8 cellular contexts compared by ENCODE assay signal in genomic region chr5:111680737-111681413, GRCh38.
DNase-seq lines count a peak whose midpoint lies in the region; ATAC-seq and TF ChIP-seq lines count a peak whose summit lies in the region.

No MANE protein-coding gene starts in this region.

- peak; percentile 82 for DNase-seq in Calu3
- DNase-seq in NCI-H226: peak; percentile 95
- DNase-seq in epithelial cell of prostate (ENCODE audit: low read depth, low spot score): peak; percentile 72
- peak; percentile 51 to 78 (median 66) for DNase-seq in ovary
- DNase-seq in activated CD4-positive, alpha-beta T cell treated with anti-CD3 and anti-CD28 coated beads for 36 hours: no peak

- H3K4me1 ChIP-seq in ovary (ENCODE audit: insufficient read depth): peaks cover 8% of the 10 kb centered on the region

- 1 to 5% (median 2%) methylated on average over 6 of the region's 6 CpGs for WGBS in ovary, 3 donors

- POLR2A ChIA-PET in activated CD4-positive, alpha-beta T cell treated with anti-CD3 and anti-CD28 coated beads for 36 hours (lab: Charles Lee): no interaction called here

- peak overlapping the region; percentile 66 for H3K27ac ChIP-seq in epithelial cell of prostate
- peak overlapping the region in 1 of 2 donors; percentile 17 for H3K27ac ChIP-seq in ovary

- peak overlapping the region; percentile 91 for H3K27ac Mint-ChIP-seq in Calu3 (ENCODE audit: unreplicated experiment)
- no peak overlapping the region for H3K27ac Mint-ChIP-seq in activated CD4-positive, alpha-beta T cell treated with anti-CD3 and anti-CD28 coated beads for 36 hours

- CTCF ChIA-PET in Calu3 (lab: Charles Lee): interaction anchor here (0.9 kb wide), 1 partner anchor 13 kb away, joined by 5 read pairs; no protein-coding TSS in a partner anchor
- CTCF ChIA-PET in activated CD4-positive, alpha-beta T cell treated with anti-CD3 and anti-CD28 coated beads for 36 hours (lab: Charles Lee): no interaction called here

- H3K36me3 ChIP-seq in ovary: no peaks in the 10 kb centered on the region

- peaks cover 6% of the 10 kb centered on the region for H3K36me3 Mint-ChIP-seq in Calu3 (ENCODE audit: insufficient read depth, unreplicated experiment)
- no peaks in the 10 kb centered on the region for H3K36me3 Mint-ChIP-seq in activated CD4-positive, alpha-beta T cell treated with anti-CD3 and anti-CD28 coated beads for 36 hours (ENCODE audit: low read depth)

- no TSS peak for BruUV-seq in Calu3 (replicated peaks; lab: Mats Ljungman, UMichigan)

- no peaks in the 10 kb centered on the region for H3K9me3 Mint-ChIP-seq in Calu3 (ENCODE audit: low read depth, unreplicated experiment)
- H3K9me3 Mint-ChIP-seq in activated CD4-positive, alpha-beta T cell treated with anti-CD3 and anti-CD28 coated beads for 36 hours (ENCODE audit: low read depth): no peaks in the 10 kb centered on the region

- peak overlapping the region; percentile 22 for H3K4me3 Mint-ChIP-seq in Calu3 (ENCODE audit: low read depth, unreplicated experiment)
- no peak overlapping the region for H3K4me3 Mint-ChIP-seq in activated CD4-positive, alpha-beta T cell treated with anti-CD3 and anti-CD28 coated beads for 36 hours

- TF ChIP-seq EP300 in ovary (IDR thresholded peaks at IDR 0.05): no peak

- intact Hi-C loops in Calu3 (cut with micrococcal nuclease; ENCODE audit: unreplicated experiment) (loop anchor here (5.0 to 10.0 kb wide), 3 partner anchors 94 to 154 kb away; no protein-coding TSS in a partner anchor), ovary (cut with DNase I) (no loop called here)
- intact Hi-C loops in activated CD4-positive, alpha-beta T cell treated with anti-CD3 and anti-CD28 coated beads for 36 hours (cut with DNase I, micrococcal nuclease): no loop called here

- no peaks in the 10 kb centered on the region for H3K9me3 ChIP-seq in ovary

- H3K4me3 ChIP-seq in ovary: no peak overlapping the region

- TF ChIP-seq POLR2A in ovary (IDR thresholded peaks at IDR 0.05): no peak

- TF ChIP-seq CTCF in Calu3 (IDR thresholded peaks at IDR 0.05; ENCODE audit: unreplicated experiment) (no peak), ovary (IDR thresholded peaks at IDR 0.05) (no peak)

- no peaks in the 10 kb centered on the region for H3K27me3 Mint-ChIP-seq in Calu3 (ENCODE audit: unreplicated experiment)
- H3K27me3 Mint-ChIP-seq in activated CD4-positive, alpha-beta T cell treated with anti-CD3 and anti-CD28 coated beads for 36 hours: no peaks in the 10 kb centered on the region

- no peaks in the 10 kb centered on the region for H3K27me3 ChIP-seq in ovary

- H3K4me1 Mint-ChIP-seq in Calu3 (ENCODE audit: low read depth, unreplicated experiment): peaks cover 21% of the 10 kb centered on the region
- H3K4me1 Mint-ChIP-seq in activated CD4-positive, alpha-beta T cell treated with anti-CD3 and anti-CD28 coated beads for 36 hours: no peaks in the 10 kb centered on the region

- ATAC-seq in GM18502 (IDR thresholded peaks at IDR 0.05; ENCODE audit: poor library complexity, unreplicated experiment) (no peak), HG03135 (IDR thresholded peaks at IDR 0.05; ENCODE audit: unreplicated experiment) (no peak), HG03442 (IDR thresholded peaks at IDR 0.05; ENCODE audit: unreplicated experiment) (no peak)
- no peak for ATAC-seq in activated CD4-positive, alpha-beta T cell treated with anti-CD3 and anti-CD28 coated beads for 36 hours
